In the genomic region with DNA sequence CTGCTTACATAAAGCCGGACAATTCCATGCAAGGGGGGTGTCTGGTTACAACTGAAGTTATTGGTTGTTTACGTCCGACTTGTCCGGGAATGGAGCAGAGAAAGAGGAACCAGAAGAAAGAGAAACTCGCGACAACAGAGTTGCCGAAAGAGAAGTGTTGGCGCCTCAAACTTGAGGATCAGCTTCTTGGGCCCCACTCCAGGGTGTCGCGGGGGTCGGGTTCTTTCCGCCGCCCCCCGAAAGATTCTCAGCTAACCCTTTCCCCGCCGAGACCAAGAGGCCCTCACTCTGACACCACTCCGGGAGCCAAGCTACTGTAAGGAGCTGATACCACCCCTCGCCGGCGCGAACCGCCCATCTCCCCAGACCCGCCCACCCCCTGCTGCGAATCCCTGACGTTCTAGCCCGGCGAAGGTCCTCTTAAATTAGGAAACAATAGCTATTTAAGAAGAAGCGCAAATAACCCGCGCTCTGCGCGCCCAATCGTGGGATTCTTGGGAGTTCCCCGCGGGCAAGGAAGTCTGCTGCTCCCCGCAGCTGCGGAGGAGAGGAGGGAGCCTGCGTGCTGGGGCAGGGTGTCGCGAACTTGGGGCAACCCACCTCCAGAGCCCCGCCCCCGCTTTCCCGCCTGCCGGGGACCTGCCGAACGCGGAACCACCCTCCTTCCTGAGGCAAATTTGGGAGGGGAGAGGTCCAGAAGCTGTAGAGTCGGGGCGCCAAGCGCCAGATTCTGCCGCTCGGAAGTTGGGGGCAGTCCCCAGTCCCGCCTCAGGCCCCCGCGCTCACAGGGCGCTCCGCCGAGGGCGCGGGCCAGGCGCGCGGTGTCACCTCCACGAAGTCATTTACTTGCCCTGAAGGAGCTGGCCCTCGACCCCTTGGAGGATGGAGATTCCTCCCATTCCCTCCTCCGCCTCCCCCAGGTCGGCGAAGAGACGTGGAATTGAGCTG, we compare ENCODE assay signal across 1 cellular context.
TF ChIP-seq lines count a peak whose summit lies in the region.

No MANE protein-coding gene starts in this region.

TF ChIP-seq in K562, 482 proteins besides CTCF, POLR2A, EP300 and RAD21 (continued from another document and continues in another):
- TF ChIP-seq, protein P1, sequence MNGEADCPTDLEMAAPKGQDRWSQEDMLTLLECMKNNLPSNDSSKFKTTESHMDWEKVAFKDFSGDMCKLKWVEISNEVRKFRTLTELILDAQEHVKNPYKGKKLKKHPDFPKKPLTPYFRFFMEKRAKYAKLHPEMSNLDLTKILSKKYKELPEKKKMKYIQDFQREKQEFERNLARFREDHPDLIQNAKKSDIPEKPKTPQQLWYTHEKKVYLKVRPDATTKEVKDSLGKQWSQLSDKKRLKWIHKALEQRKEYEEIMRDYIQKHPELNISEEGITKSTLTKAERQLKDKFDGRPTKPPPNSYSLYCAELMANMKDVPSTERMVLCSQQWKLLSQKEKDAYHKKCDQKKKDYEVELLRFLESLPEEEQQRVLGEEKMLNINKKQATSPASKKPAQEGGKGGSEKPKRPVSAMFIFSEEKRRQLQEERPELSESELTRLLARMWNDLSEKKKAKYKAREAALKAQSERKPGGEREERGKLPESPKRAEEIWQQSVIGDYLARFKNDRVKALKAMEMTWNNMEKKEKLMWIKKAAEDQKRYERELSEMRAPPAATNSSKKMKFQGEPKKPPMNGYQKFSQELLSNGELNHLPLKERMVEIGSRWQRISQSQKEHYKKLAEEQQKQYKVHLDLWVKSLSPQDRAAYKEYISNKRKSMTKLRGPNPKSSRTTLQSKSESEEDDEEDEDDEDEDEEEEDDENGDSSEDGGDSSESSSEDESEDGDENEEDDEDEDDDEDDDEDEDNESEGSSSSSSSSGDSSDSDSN (IDR thresholded peaks at IDR 0.05; ENCODE audit: borderline replicate concordance in 1 of 2, low read depth in 2 of 2, low read length in 2 of 2) = no peak
- TF ChIP-seq TAF7 (tag; IDR thresholded peaks at IDR 0.05) (0 out of 2 replicates have a peak, but pooled peaks have one; percentile 34), RHOXF2B (CRISPR knock-in tag; conservative IDR thresholded peaks at IDR 0.05) (no peak), POLR2AphosphoS5 (IDR thresholded peaks at IDR 0.05; ENCODE audit: control insufficient read depth, insufficient read depth, low read depth, low read length) (peak; percentile 32; the same call in 1 of the 2 replicates), LEF1 (IDR thresholded peaks at IDR 0.05) (peak; percentile 43; the same call in 1 of the 2 replicates), GABPB1 (CRISPR knock-in tag; IDR thresholded peaks at IDR 0.05) (peak; percentile 45; the same call in 1 of the 2 replicates), FOXA3 (CRISPR knock-in tag; conservative IDR thresholded peaks at IDR 0.05 in 1 of 2, IDR thresholded peaks at IDR 0.05 in 1 of 2) (peak in 1 of 2 experiments; percentile 71; a peak in 2 of 4 replicates), RBBP5 (IDR thresholded peaks at IDR 0.05; ENCODE audit: borderline replicate concordance, insufficient read depth, low read length, poor library complexity, severe bottlenecking) (peak; percentile 31), ZNF507 (tag; conservative IDR thresholded peaks at IDR 0.05) (no peak), POLR2G (IDR thresholded peaks at IDR 0.05; ENCODE audit: low read depth, low read length) (peak; percentile 77), ZNF146 (CRISPR knock-in tag; IDR thresholded peaks at IDR 0.05; ENCODE audit: unreplicated experiment) (no peak), ZNF75A (CRISPR knock-in tag; IDR thresholded peaks at IDR 0.05) (no peak), SMAD4 (CRISPR knock-in tag; conservative IDR thresholded peaks at IDR 0.05) (peak; percentile 12; the same call in 1 of the 2 replicates), PHTF2 (CRISPR knock-in tag; IDR thresholded peaks at IDR 0.05) (no peak), FOXK2 (conservative IDR thresholded peaks at IDR 0.05 in 1 of 2, IDR thresholded peaks at IDR 0.05 in 1 of 2; ENCODE audit: low read depth in 2 of 2) (peak; percentile 98), CBX8 (IDR thresholded peaks at IDR 0.05; ENCODE audit: borderline replicate concordance, extremely low read depth, low read depth, low read length, poor library complexity, severe bottlenecking) (no peak), CHCHD3 (CRISPR knock-in tag; IDR thresholded peaks at IDR 0.05) (no peak), ZBTB1 (CRISPR knock-in tag; IDR thresholded peaks at IDR 0.05; ENCODE audit: borderline replicate concordance, low read depth) (0 out of 2 replicates have a peak, but pooled peaks have one; percentile 45), HCFC1 (IDR thresholded peaks at IDR 0.05; ENCODE audit: low read depth, low read length) (0 out of 2 replicates have a peak, but pooled peaks have one; percentile 4), ZSCAN29 (IDR thresholded peaks at IDR 0.05) (peak; percentile 30; the same call in 1 of the 2 replicates), ZFP1 (CRISPR knock-in tag; IDR thresholded peaks at IDR 0.05) (no peak), TAF15 (IDR thresholded peaks at IDR 0.05; ENCODE audit: low read depth, low read length) (no peak), XRCC4 (IDR thresholded peaks at IDR 0.05; ENCODE audit: extremely low read depth, insufficient read depth, insufficient read length) (no peak), CHD4 (IDR thresholded peaks at IDR 0.05; ENCODE audit: insufficient read depth, insufficient replicate concordance, low read depth, low read length, poor library complexity, severe bottlenecking) (no peak), CHD2 (IDR thresholded peaks at IDR 0.05; ENCODE audit: low read depth, low read length) (peak; percentile 90), TEAD1 (CRISPR knock-in tag; IDR thresholded peaks at IDR 0.05) (peak in 1 of 2 experiments; percentile 30; a peak in 1 of 4 replicates)
- TF ChIP-seq, protein P2, sequence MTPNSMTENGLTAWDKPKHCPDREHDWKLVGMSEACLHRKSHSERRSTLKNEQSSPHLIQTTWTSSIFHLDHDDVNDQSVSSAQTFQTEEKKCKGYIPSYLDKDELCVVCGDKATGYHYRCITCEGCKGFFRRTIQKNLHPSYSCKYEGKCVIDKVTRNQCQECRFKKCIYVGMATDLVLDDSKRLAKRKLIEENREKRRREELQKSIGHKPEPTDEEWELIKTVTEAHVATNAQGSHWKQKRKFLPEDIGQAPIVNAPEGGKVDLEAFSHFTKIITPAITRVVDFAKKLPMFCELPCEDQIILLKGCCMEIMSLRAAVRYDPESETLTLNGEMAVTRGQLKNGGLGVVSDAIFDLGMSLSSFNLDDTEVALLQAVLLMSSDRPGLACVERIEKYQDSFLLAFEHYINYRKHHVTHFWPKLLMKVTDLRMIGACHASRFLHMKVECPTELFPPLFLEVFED (CRISPR knock-in tag; conservative IDR thresholded peaks at IDR 0.05) = no peak
- TF ChIP-seq, protein P3, sequence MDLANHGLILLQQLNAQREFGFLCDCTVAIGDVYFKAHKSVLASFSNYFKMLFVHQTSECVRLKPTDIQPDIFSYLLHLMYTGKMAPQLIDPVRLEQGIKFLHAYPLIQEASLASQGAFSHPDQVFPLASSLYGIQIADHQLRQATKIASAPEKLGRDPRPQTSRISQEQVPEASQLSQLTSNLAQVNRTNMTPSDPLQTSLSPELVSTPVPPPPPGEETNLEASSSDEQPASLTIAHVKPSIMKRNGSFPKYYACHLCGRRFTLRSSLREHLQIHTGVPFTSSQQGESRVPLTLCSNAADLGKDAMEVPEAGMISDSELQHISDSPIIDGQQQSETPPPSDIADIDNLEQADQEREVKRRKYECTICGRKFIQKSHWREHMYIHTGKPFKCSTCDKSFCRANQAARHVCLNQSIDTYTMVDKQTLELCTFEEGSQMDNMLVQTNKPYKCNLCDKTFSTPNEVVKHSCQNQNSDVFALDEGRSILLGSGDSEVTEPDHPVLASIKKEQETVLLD (IDR thresholded peaks at IDR 0.05) = no peak
- TF ChIP-seq, protein P4, sequence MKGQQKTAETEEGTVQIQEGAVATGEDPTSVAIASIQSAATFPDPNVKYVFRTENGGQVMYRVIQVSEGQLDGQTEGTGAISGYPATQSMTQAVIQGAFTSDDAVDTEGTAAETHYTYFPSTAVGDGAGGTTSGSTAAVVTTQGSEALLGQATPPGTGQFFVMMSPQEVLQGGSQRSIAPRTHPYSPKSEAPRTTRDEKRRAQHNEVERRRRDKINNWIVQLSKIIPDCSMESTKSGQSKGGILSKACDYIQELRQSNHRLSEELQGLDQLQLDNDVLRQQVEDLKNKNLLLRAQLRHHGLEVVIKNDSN (CRISPR knock-in tag; IDR thresholded peaks at IDR 0.05) = no peak
- TF ChIP-seq, protein P5, sequence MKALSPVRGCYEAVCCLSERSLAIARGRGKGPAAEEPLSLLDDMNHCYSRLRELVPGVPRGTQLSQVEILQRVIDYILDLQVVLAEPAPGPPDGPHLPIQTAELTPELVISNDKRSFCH (CRISPR knock-in tag; IDR thresholded peaks at IDR 0.05) = no peak
- TF ChIP-seq, protein P5 (tag; IDR thresholded peaks at IDR 0.05) = 0 out of 2 replicates have a peak, but pooled peaks have one; percentile 27
- TF ChIP-seq, protein P6, sequence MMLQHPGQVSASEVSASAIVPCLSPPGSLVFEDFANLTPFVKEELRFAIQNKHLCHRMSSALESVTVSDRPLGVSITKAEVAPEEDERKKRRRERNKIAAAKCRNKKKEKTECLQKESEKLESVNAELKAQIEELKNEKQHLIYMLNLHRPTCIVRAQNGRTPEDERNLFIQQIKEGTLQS (IDR thresholded peaks at IDR 0.05) = no peak
- TF ChIP-seq, protein P6 (CRISPR knock-in tag; conservative IDR thresholded peaks at IDR 0.05) = no peak
- TF ChIP-seq, protein P7, sequence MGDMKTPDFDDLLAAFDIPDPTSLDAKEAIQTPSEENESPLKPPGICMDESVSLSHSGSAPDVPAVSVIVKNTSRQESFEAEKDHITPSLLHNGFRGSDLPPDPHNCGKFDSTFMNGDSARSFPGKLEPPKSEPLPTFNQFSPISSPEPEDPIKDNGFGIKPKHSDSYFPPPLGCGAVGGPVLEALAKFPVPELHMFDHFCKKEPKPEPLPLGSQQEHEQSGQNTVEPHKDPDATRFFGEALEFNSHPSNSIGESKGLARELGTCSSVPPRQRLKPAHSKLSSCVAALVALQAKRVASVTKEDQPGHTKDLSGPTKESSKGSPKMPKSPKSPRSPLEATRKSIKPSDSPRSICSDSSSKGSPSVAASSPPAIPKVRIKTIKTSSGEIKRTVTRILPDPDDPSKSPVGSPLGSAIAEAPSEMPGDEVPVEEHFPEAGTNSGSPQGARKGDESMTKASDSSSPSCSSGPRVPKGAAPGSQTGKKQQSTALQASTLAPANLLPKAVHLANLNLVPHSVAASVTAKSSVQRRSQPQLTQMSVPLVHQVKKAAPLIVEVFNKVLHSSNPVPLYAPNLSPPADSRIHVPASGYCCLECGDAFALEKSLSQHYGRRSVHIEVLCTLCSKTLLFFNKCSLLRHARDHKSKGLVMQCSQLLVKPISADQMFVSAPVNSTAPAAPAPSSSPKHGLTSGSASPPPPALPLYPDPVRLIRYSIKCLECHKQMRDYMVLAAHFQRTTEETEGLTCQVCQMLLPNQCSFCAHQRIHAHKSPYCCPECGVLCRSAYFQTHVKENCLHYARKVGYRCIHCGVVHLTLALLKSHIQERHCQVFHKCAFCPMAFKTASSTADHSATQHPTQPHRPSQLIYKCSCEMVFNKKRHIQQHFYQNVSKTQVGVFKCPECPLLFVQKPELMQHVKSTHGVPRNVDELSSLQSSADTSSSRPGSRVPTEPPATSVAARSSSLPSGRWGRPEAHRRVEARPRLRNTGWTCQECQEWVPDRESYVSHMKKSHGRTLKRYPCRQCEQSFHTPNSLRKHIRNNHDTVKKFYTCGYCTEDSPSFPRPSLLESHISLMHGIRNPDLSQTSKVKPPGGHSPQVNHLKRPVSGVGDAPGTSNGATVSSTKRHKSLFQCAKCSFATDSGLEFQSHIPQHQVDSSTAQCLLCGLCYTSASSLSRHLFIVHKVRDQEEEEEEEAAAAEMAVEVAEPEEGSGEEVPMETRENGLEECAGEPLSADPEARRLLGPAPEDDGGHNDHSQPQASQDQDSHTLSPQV (IDR thresholded peaks at IDR 0.05) = 0 out of 2 replicates have a peak, but pooled peaks have one; percentile 1
- TF ChIP-seq, protein P8, sequence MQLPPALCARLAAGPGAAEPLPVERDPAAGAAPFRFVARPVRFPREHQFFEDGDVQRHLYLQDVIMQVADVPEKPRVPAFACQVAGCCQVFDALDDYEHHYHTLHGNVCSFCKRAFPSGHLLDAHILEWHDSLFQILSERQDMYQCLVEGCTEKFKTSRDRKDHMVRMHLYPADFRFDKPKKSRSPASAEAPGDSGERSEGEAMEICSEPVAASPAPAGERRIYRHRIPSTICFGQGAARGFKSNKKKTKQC (CRISPR knock-in tag; IDR thresholded peaks at IDR 0.05) = 0 out of 2 replicates have a peak, but pooled peaks have one; percentile 83
- TF ChIP-seq, protein P9, sequence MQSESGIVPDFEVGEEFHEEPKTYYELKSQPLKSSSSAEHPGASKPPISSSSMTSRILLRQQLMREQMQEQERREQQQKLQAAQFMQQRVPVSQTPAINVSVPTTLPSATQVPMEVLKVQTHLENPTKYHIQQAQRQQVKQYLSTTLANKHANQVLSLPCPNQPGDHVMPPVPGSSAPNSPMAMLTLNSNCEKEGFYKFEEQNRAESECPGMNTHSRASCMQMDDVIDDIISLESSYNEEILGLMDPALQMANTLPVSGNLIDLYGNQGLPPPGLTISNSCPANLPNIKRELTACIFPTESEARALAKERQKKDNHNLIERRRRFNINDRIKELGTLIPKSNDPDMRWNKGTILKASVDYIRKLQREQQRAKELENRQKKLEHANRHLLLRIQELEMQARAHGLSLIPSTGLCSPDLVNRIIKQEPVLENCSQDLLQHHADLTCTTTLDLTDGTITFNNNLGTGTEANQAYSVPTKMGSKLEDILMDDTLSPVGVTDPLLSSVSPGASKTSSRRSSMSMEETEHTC (IDR thresholded peaks at IDR 0.05) = no peak
- TF ChIP-seq, protein P10, sequence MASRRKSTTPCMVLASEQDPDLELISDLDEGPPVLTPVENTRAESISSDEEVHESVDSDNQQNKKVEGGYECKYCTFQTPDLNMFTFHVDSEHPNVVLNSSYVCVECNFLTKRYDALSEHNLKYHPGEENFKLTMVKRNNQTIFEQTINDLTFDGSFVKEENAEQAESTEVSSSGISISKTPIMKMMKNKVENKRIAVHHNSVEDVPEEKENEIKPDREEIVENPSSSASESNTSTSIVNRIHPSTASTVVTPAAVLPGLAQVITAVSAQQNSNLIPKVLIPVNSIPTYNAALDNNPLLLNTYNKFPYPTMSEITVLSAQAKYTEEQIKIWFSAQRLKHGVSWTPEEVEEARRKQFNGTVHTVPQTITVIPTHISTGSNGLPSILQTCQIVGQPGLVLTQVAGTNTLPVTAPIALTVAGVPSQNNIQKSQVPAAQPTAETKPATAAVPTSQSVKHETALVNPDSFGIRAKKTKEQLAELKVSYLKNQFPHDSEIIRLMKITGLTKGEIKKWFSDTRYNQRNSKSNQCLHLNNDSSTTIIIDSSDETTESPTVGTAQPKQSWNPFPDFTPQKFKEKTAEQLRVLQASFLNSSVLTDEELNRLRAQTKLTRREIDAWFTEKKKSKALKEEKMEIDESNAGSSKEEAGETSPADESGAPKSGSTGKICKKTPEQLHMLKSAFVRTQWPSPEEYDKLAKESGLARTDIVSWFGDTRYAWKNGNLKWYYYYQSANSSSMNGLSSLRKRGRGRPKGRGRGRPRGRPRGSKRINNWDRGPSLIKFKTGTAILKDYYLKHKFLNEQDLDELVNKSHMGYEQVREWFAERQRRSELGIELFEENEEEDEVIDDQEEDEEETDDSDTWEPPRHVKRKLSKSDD (conservative IDR thresholded peaks at IDR 0.05; ENCODE audit: low read length) = no peak
